Comparison of ENCODE assay signal across 8 cellular contexts in genomic region chr12:122265931-122266771, GRCh38. TPM values are rescaled to one million over a fixed set of nuclear protein-coding genes. Genes with fewer than 3 reads are reported as not detected.
DNase-seq lines count a peak whose midpoint lies in the region; ATAC-seq and TF ChIP-seq lines count a peak whose summit lies in the region.

VPS33A (minus strand) TSS chr12:122266494; CDS start chr12:122266408, 86 bp downstream.

- H3K4me1 Mint-ChIP-seq in activated naive CD4-positive, alpha-beta T cell treated with anti-CD3 and anti-CD28 coated beads, Interleukin-2, amount 10 ng/mL, durations not matched to agents 7 days and 5 days, result peaks cover 27% of the 10 kb centered on the region

- peak within 1 kb of the TSS; percentile 95 for H3K4me3 Mint-ChIP-seq in activated naive CD4-positive, alpha-beta T cell treated with anti-CD3 and anti-CD28 coated beads, Interleukin-2, amount 10 ng/mL, durations not matched to agents 7 days and 5 days

- no peak within 1 kb of the TSS for H2AK5ac ChIP-seq in neuronal stem cell (ENCODE audit: low read depth, low read length)

- H3K9ac ChIP-seq in SK-N-MC (ENCODE audit: insufficient read length) (peak within 1 kb of the TSS; percentile 87), neuronal stem cell (ENCODE audit: low read depth, low read length, poor library complexity) (peak within 1 kb of the TSS; percentile 97), subcutaneous abdominal adipose tissue (ENCODE audit: low read length in 5 of 5) (peak within 1 kb of the TSS; percentile 81 to 95 (median 94))

- peaks cover 10% of the 10 kb centered on the region for H3K36me3 ChIP-seq in SK-N-MC (ENCODE audit: insufficient read depth, low read length)
- H3K36me3 ChIP-seq in gastroesophageal sphincter, result peaks cover 0 to 50% of the 10 kb centered on the region in 2 donors
- H3K36me3 ChIP-seq in neuronal stem cell (replicated peaks in 1 of 2; ENCODE audit: control insufficient read depth in 2 of 2, insufficient read depth in 2 of 2, low read length in 2 of 2), result peaks cover 6 to 34% of the 10 kb centered on the region in 2 donors
- H3K36me3 ChIP-seq in subcutaneous abdominal adipose tissue (ENCODE audit: control insufficient read depth in 5 of 5, insufficient read depth in 5 of 5, low read length in 5 of 5), result peaks cover 9 to 24% (median 12%) of the 10 kb centered on the region in 5 donors

- ATAC-seq in HG02571 (IDR thresholded peaks at IDR 0.05; ENCODE audit: unreplicated experiment) (peak; percentile 83), gastroesophageal sphincter (peak; percentile 96)

- H3K79me1 ChIP-seq in neuronal stem cell (ENCODE audit: low read depth, low read length), result no peaks in the 10 kb centered on the region

- peak within 1 kb of the TSS; percentile 99 for H3K27ac Mint-ChIP-seq in activated naive CD4-positive, alpha-beta T cell treated with anti-CD3 and anti-CD28 coated beads, Interleukin-2, amount 10 ng/mL, durations not matched to agents 7 days and 5 days

- peak within 1 kb of the TSS; percentile 79 for H3K4me2 ChIP-seq in neuronal stem cell (ENCODE audit: insufficient read depth, low read length, poor library complexity, severe bottlenecking)

- H2BK5ac ChIP-seq in neuronal stem cell (ENCODE audit: low read length), result no peak within 1 kb of the TSS

- H3K27ac ChIP-seq in SK-N-MC, result peak within 1 kb of the TSS; percentile 49; the same call in 1 of the 2 replicates
- H3K27ac ChIP-seq in gastroesophageal sphincter, result peak within 1 kb of the TSS; percentile 72 to 92 (median 87)
- peak within 1 kb of the TSS; percentile 75 for H3K27ac ChIP-seq in neuronal stem cell (replicated peaks; ENCODE audit: low read length)
- H3K27ac ChIP-seq in subcutaneous abdominal adipose tissue (ENCODE audit: low read depth, low read length), result peak within 1 kb of the TSS; percentile 76

- 3% methylated on average over 5 to 24 of the region's 68 CpGs for WGBS in gastroesophageal sphincter (ENCODE audit: low coverage in 1 of 2), 2 donors
- no CpG with 5 or more reads among the region's 68 CpGs for WGBS in neuronal stem cell (ENCODE audit: extremely low coverage in 2 of 2, insufficient read length in 2 of 2, insufficient replicate concordance in 1 of 2), 2 donors

- H2BK120ac ChIP-seq in neuronal stem cell (ENCODE audit: low read depth, low read length), result no peak within 1 kb of the TSS

- H3K9me3 Mint-ChIP-seq in activated naive CD4-positive, alpha-beta T cell treated with anti-CD3 and anti-CD28 coated beads, Interleukin-2, amount 10 ng/mL, durations not matched to agents 7 days and 5 days, result no peaks in the 10 kb centered on the region

- H2BK12ac ChIP-seq in neuronal stem cell (ENCODE audit: low read length), result no peak within 1 kb of the TSS

- H3K27me3 ChIP-seq in gastroesophageal sphincter, result no peaks in the 10 kb centered on the region
- no peaks in the 10 kb centered on the region for H3K27me3 ChIP-seq in neuronal stem cell (ENCODE audit: control insufficient read depth in 3 of 3, insufficient read depth in 3 of 3, low read depth in 1 of 3, low read length in 3 of 3)
- no peaks in the 10 kb centered on the region for H3K27me3 ChIP-seq in subcutaneous abdominal adipose tissue (ENCODE audit: control insufficient read depth in 5 of 5, insufficient read depth in 4 of 5, low read length in 5 of 5)

- no peak within 1 kb of the TSS for H4K91ac ChIP-seq in neuronal stem cell (ENCODE audit: low read depth, low read length, poor library complexity)

- peak; percentile 96 for DNase-seq in GM04504 (ENCODE audit: low read depth)
- peak; percentile 93 for DNase-seq in NCI-H1048 (lab: John Stamatoyannopoulos, UW)
- DNase-seq in SK-N-MC (ENCODE audit: low read depth, low spot score), result peak; percentile 81
- peak; percentile 96 for DNase-seq in activated naive CD4-positive, alpha-beta T cell treated with anti-CD3 and anti-CD28 coated beads, Interleukin-2, amount 10 ng/mL, durations not matched to agents 7 days and 5 days
- peak; percentile 98 for DNase-seq in neuronal stem cell (ENCODE audit: low spot score)

- H2AFZ ChIP-seq in neuronal stem cell (ENCODE audit: low read length), result peak within 1 kb of the TSS; percentile 95

- peak within 1 kb of the TSS; percentile 88 for H4K8ac ChIP-seq in neuronal stem cell (ENCODE audit: low read depth, low read length)

- peak; percentile 64 to 67 for TF ChIP-seq POLR2A in gastroesophageal sphincter (IDR thresholded peaks at IDR 0.05)

- peak within 1 kb of the TSS; percentile 45 for H3K23ac ChIP-seq in neuronal stem cell (ENCODE audit: low read depth, low read length, poor library complexity)

- H3K4ac ChIP-seq in neuronal stem cell (ENCODE audit: low read length), result no peak within 1 kb of the TSS

- TF ChIP-seq CTCF in gastroesophageal sphincter (IDR thresholded peaks at IDR 0.05), result peak in 1 of 4 experiments; percentile 12

- TF ChIP-seq EP300 in gastroesophageal sphincter (IDR thresholded peaks at IDR 0.05), result no peak

- peaks cover 16% of the 10 kb centered on the region for H3K36me3 Mint-ChIP-seq in activated naive CD4-positive, alpha-beta T cell treated with anti-CD3 and anti-CD28 coated beads, Interleukin-2, amount 10 ng/mL, durations not matched to agents 7 days and 5 days

- peak within 1 kb of the TSS; percentile 30 for H2BK15ac ChIP-seq in neuronal stem cell (ENCODE audit: low read length)

- H3K9me3 ChIP-seq in SK-N-MC (ENCODE audit: low read depth, low read length), result no peaks in the 10 kb centered on the region
- H3K9me3 ChIP-seq in gastroesophageal sphincter, result no peaks in the 10 kb centered on the region
- H3K9me3 ChIP-seq in neuronal stem cell (replicated peaks in 1 of 2; ENCODE audit: control insufficient read depth in 2 of 2, insufficient read depth in 1 of 2, low read depth in 1 of 2, low read length in 2 of 2), result no peaks in the 10 kb centered on the region
- H3K9me3 ChIP-seq in subcutaneous abdominal adipose tissue (ENCODE audit: control insufficient read depth in 5 of 5, low read length in 5 of 5), result no peaks in the 10 kb centered on the region

- no peak within 1 kb of the TSS for H3K14ac ChIP-seq in neuronal stem cell (ENCODE audit: low read length)

- H3K4me3 ChIP-seq in SK-N-MC, result peak within 1 kb of the TSS; percentile 88
- H3K4me3 ChIP-seq in gastroesophageal sphincter, result peak within 1 kb of the TSS; percentile 80 to 91
- H3K4me3 ChIP-seq in neuronal stem cell (ENCODE audit: low read length in 2 of 2), result peak within 1 kb of the TSS; percentile 90 to 99
- peak within 1 kb of the TSS; percentile 92 to 99 (median 97) for H3K4me3 ChIP-seq in subcutaneous abdominal adipose tissue (ENCODE audit: low read depth in 1 of 5, low read length in 5 of 5)

- H3K27me3 Mint-ChIP-seq in activated naive CD4-positive, alpha-beta T cell treated with anti-CD3 and anti-CD28 coated beads, Interleukin-2, amount 10 ng/mL, durations not matched to agents 7 days and 5 days, result peaks cover 7% of the 10 kb centered on the region

- H3K4me1 ChIP-seq in gastroesophageal sphincter (peaks cover 0 to 29% (median 6%) of the 10 kb centered on the region in 3 donors), neuronal stem cell (ENCODE audit: control insufficient read depth in 2 of 2, insufficient read depth in 1 of 2, low read depth in 1 of 2, low read length in 2 of 2) (peaks cover 4 to 6% of the 10 kb centered on the region in 2 donors), subcutaneous abdominal adipose tissue (ENCODE audit: control insufficient read depth in 5 of 5, insufficient read depth in 5 of 5, low read length in 5 of 5) (peaks cover 0 to 21% (median 21%) of the 10 kb centered on the region in 5 donors)

- CTCF ChIA-PET in activated naive CD4-positive, alpha-beta T cell treated with anti-CD3 and anti-CD28 coated beads, Interleukin-2, amount 10 ng/mL, durations not matched to agents 7 days and 5 days (lab: Charles Lee), result interaction anchor here (0.6 to 2.0 kb wide), 13 partner anchors 12 to 231 kb away, joined by 3 to 6 read pairs (median 4); partner anchors contain the start of gene DIABLO

- peak within 1 kb of the TSS; percentile 86 for H3K18ac ChIP-seq in neuronal stem cell (ENCODE audit: low read length)

RNA-seq across cellular contexts. Expression of gene VPS33A, which starts in this region (rescaled TPM):
- 10 to 100 TPM; 13.0 to 15.1 (median 13.6) TPM for total RNA-seq in gastroesophageal sphincter
- polyA plus RNA-seq in neuronal stem cell (2013, experiment 1 of 2), result 13.3 TPM
- polyA plus RNA-seq in neuronal stem cell (2013, experiment 2 of 2), result 14.1 TPM

Comparison
In these comparisons a context has a peak if more than half of its experiments do, and no peak if none do; other contexts are left out.
1. Peak in every context shown above with its lines: DNase-seq, ATAC-seq, H3K4me3 ChIP-seq and H3K27ac ChIP-seq.